In the genomic region with DNA sequence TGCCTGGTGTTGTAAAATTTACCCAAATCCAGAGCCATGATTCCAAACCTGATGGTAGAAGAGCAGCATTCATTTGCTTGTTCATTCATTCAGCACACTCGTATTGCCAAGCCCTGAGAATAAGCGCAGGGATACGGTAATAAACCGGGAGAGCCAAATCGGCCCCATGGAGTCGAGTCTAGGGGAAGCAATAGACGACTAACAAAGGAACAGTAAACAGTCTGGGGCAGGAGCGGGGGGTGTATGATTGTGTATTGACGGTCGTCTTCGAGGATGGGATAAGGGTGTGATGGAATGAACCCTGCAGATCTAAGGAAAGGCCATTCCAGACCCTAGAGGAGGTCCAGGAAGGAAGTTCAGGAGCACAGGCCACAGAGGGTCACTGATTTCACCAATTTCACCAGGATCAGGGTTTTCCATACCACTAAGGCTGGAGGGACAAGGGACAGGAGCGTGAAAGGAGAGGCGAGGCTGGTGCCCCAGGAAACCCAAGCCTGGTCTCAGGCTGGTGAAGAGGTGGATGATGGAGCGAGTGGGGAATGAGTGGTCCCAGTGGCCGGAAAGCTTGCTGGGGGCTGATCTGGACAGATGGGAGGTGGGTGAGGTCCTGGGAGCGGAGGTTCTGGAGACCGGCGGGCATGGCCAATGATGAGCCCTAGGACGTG, we compare ENCODE assay signal across 1 cellular context.
TF ChIP-seq lines count a peak whose summit lies in the region.

No MANE protein-coding gene starts in this region.

TF ChIP-seq in GM23338, 12 proteins besides CTCF, POLR2A, EP300 and RAD21 (continued from another document):
- TF ChIP-seq, protein P1, sequence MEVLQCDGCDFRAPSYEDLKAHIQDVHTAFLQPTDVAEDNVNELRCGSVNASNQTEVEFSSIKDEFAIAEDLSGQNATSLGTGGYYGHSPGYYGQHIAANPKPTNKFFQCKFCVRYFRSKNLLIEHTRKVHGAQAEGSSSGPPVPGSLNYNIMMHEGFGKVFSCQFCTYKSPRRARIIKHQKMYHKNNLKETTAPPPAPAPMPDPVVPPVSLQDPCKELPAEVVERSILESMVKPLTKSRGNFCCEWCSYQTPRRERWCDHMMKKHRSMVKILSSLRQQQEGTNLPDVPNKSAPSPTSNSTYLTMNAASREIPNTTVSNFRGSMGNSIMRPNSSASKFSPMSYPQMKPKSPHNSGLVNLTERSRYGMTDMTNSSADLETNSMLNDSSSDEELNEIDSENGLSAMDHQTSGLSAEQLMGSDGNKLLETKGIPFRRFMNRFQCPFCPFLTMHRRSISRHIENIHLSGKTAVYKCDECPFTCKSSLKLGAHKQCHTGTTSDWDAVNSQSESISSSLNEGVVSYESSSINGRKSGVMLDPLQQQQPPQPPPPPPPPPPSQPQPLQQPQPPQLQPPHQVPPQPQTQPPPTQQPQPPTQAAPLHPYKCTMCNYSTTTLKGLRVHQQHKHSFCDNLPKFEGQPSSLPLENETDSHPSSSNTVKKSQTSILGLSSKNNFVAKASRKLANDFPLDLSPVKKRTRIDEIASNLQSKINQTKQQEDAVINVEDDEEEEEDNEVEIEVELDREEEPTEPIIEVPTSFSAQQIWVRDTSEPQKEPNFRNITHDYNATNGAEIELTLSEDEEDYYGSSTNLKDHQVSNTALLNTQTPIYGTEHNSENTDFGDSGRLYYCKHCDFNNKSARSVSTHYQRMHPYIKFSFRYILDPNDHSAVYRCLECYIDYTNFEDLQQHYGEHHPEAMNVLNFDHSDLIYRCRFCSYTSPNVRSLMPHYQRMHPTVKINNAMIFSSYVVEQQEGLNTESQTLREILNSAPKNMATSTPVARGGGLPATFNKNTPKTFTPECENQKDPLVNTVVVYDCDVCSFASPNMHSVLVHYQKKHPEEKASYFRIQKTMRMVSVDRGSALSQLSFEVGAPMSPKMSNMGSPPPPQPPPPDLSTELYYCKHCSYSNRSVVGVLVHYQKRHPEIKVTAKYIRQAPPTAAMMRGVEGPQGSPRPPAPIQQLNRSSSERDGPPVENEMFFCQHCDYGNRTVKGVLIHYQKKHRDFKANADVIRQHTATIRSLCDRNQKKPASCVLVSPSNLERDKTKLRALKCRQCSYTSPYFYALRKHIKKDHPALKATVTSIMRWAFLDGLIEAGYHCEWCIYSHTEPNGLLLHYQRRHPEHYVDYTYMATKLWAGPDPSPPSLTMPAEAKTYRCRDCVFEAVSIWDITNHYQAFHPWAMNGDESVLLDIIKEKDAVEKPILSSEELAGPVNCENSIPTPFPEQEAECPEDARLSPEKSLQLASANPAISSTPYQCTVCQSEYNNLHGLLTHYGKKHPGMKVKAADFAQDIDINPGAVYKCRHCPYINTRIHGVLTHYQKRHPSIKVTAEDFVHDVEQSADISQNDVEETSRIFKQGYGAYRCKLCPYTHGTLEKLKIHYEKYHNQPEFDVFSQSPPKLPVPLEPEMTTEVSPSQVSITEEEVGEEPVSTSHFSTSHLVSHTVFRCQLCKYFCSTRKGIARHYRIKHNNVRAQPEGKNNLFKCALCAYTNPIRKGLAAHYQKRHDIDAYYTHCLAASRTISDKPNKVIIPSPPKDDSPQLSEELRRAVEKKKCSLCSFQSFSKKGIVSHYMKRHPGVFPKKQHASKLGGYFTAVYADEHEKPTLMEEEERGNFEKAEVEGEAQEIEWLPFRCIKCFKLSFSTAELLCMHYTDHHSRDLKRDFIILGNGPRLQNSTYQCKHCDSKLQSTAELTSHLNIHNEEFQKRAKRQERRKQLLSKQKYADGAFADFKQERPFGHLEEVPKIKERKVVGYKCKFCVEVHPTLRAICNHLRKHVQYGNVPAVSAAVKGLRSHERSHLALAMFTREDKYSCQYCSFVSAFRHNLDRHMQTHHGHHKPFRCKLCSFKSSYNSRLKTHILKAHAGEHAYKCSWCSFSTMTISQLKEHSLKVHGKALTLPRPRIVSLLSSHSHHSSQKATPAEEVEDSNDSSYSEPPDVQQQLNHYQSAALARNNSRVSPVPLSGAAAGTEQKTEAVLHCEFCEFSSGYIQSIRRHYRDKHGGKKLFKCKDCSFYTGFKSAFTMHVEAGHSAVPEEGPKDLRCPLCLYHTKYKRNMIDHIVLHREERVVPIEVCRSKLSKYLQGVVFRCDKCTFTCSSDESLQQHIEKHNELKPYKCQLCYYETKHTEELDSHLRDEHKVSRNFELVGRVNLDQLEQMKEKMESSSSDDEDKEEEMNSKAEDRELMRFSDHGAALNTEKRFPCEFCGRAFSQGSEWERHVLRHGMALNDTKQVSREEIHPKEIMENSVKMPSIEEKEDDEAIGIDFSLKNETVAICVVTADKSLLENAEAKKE (CRISPR knock-in tag; IDR thresholded peaks at IDR 0.05): no peak
- TF ChIP-seq CREB1 (CRISPR knock-in tag; IDR thresholded peaks at IDR 0.05; ENCODE audit: low read depth): no peak
- TF ChIP-seq EZH2phosphoT487 (IDR thresholded peaks at IDR 0.05; ENCODE audit: unreplicated experiment): no peak
